In genomic region chr14:23366163-23366921, GRCh38 we compare ENCODE assay signal across 10 cellular contexts. TPM values are rescaled to one million over a fixed set of nuclear protein-coding genes. Genes with fewer than 3 reads are reported as not detected.
DNase-seq lines count a peak whose midpoint lies in the region; ATAC-seq and TF ChIP-seq lines count a peak whose summit lies in the region.
"Had no signal": no experiment of that assay in that cellular context is flagged by ENCODE, and none has a peak within 500 bp of the region (broad histone marks: within the 10 kb centered on the region; RNA-seq: fewer than 3 reads in every experiment).

No MANE protein-coding gene starts in this region.

- H2BK15ac ChIP-seq in mesendoderm (replicated peaks; ENCODE audit: low read depth): no peak overlapping the region

- H2AK5ac ChIP-seq in mesendoderm (ENCODE audit: low read length): no peak overlapping the region

- peak overlapping the region; percentile 97 for H3K9ac ChIP-seq in mesendoderm (ENCODE audit: low read length)

- peak overlapping the region; percentile 97 for H3K56ac ChIP-seq in mesendoderm (ENCODE audit: low read length)

- 12 to 17% methylated on average over 29 to 48 of the region's 48 CpGs for WGBS in esophagus, 2 donors
- no CpG with 5 or more reads among the region's 48 CpGs for WGBS in mesendoderm (ENCODE audit: extremely low coverage, insufficient coverage, low lambda C conversion rate)

- H3K4me1 ChIP-seq in esophagus (ENCODE audit: control insufficient read depth in 2 of 2, insufficient read depth in 2 of 2, low read length in 1 of 2) (peaks cover 2 to 18% of the 10 kb centered on the region in 2 donors), mesendoderm (ENCODE audit: control insufficient read depth, low read depth, low read length) (peaks cover 5% of the 10 kb centered on the region), upper lobe of right lung (peaks cover 16% of the 10 kb centered on the region)

- peak overlapping the region; percentile 98 for H3K18ac ChIP-seq in mesendoderm (ENCODE audit: low read length)

- H3K9me3 ChIP-seq in esophagus (ENCODE audit: control insufficient read depth in 2 of 2, insufficient read depth in 1 of 2, low read depth in 1 of 2, low read length in 1 of 2) (no peaks in the 10 kb centered on the region), upper lobe of right lung (no peaks in the 10 kb centered on the region)

- peak overlapping the region; percentile 97 for H3K23ac ChIP-seq in mesendoderm (ENCODE audit: low read length)

- TF ChIP-seq CTCF in upper lobe of right lung (IDR thresholded peaks at IDR 0.05): no peak

- H3K27ac ChIP-seq in esophagus (ENCODE audit: low read depth in 2 of 2, low read length in 1 of 2): peak overlapping the region; percentile 99 to 100
- H3K27ac ChIP-seq in mesendoderm (ENCODE audit: low read depth, low read length): peak overlapping the region; percentile 92
- peak overlapping the region; percentile 84 for H3K27ac ChIP-seq in upper lobe of right lung

- H3K36me3 ChIP-seq in esophagus (ENCODE audit: control insufficient read depth in 2 of 2, insufficient read depth in 2 of 2, low read length in 1 of 2) (no peaks in the 10 kb centered on the region), mesendoderm (ENCODE audit: control insufficient read depth, insufficient read depth, low read length) (no peaks in the 10 kb centered on the region), upper lobe of right lung (no peaks in the 10 kb centered on the region)

- peaks cover 2% of the 10 kb centered on the region for H3K79me2 ChIP-seq in mesendoderm (ENCODE audit: control insufficient read depth, insufficient read depth, low read length)

- peak overlapping the region; percentile 33 for H2BK120ac ChIP-seq in mesendoderm (ENCODE audit: low read depth, low read length)

- no peaks in the 10 kb centered on the region for H3K27me3 ChIP-seq in esophagus (ENCODE audit: control insufficient read depth in 1 of 2, insufficient read depth in 2 of 2, low read length in 2 of 2)
- H3K27me3 ChIP-seq in mesendoderm (ENCODE audit: insufficient read depth, low read length, poor library complexity): no peaks in the 10 kb centered on the region
- peaks cover 9% of the 10 kb centered on the region for H3K27me3 ChIP-seq in upper lobe of right lung

- intact Hi-C loops in upper lobe of right lung (cut with DNase I): no loop called here

- H4K5ac ChIP-seq in mesendoderm (ENCODE audit: low read length): no peak overlapping the region

- H3K4me3 ChIP-seq in esophagus (ENCODE audit: low read depth in 1 of 2, low read length in 2 of 2) (peak overlapping the region; percentile 48 to 68), mesendoderm (ENCODE audit: low read length) (peak overlapping the region; percentile 80), upper lobe of right lung (peak overlapping the region; percentile 59)

- peak overlapping the region; percentile 98 for H3K4ac ChIP-seq in mesendoderm (ENCODE audit: low read depth, low read length)

- ATAC-seq in upper lobe of right lung (peak; percentile 73), GM21786 (IDR thresholded peaks at IDR 0.05; ENCODE audit: unreplicated experiment) (no peak)

- H3K4me2 ChIP-seq in mesendoderm (ENCODE audit: low read length): peak overlapping the region; percentile 92

- H3K79me1 ChIP-seq in mesendoderm (ENCODE audit: low read length): peaks cover 11% of the 10 kb centered on the region

- peak; percentile 26 for DNase-seq in NCI-H1092 treated with DMSO at 0.1 percent for 48 hours (lab: John Stamatoyannopoulos, UW)
- no peak for DNase-seq in NCI-H1092 (lab: John Stamatoyannopoulos, UW)
- peak; percentile 97 for DNase-seq in mesendoderm
- DNase-seq in upper lobe of right lung: peak; percentile 82
- DNase-seq in stimulated activated CD4-positive, alpha-beta T cell treated with anti-CD3 and anti-CD28 coated beads, Interleukin-1b, Interleukin-23, amount 100 ng/mL, for 48 hours: no peak
- no peak for DNase-seq in KG1 (lab: John Stamatoyannopoulos, UW)
- DNase-seq: activated naive CD8-positive, alpha-beta T cell treated with anti-CD3 and anti-CD28 coated beads, Interleukin-2, amount 10 ng/mL, durations not matched to agents 7 days and 5 days had no signal

- peak overlapping the region; percentile 91 for H4K8ac ChIP-seq in mesendoderm (ENCODE audit: low read depth, low read length)

- H2BK5ac ChIP-seq in mesendoderm (ENCODE audit: low read length): peak overlapping the region; percentile 86

RNA-seq across cellular contexts. Expression of gene EFS, which starts 1.4 kb away (rescaled TPM):
- polyA plus RNA-seq in esophagus: 10 to 100 TPM; 23.1 to 35.9 TPM
- polyA plus RNA-seq in mesendoderm (2013, experiment 1 of 2): 11.1 TPM
- 10.3 TPM for polyA plus RNA-seq in mesendoderm (2013, experiment 2 of 2)
- 10.4 TPM for total RNA-seq in upper lobe of right lung
- total RNA-seq: activated naive CD8-positive, alpha-beta T cell treated with anti-CD3 and anti-CD28 coated beads, Interleukin-2, amount 10 ng/mL, durations not matched to agents 7 days and 5 days had no signal

RNA-seq across cellular contexts. Expression of gene IL25, which starts 6.3 kb away (rescaled TPM):
- polyA plus RNA-seq in esophagus: not detected
- not detected for polyA plus RNA-seq in mesendoderm (2013, experiment 1 of 2)
- polyA plus RNA-seq in mesendoderm (2013, experiment 2 of 2): not detected
- not detected for total RNA-seq in upper lobe of right lung
- total RNA-seq: subcutaneous adipose tissue had no signal

RNA-seq across cellular contexts. Expression of gene CMTM5, which starts 10.5 kb away (rescaled TPM):
- under 1 TPM in 1 of 2 donors, not detected in 1; 0.21 TPM for polyA plus RNA-seq in esophagus
- 0.06 TPM for polyA plus RNA-seq in mesendoderm (2013, experiment 1 of 2)
- polyA plus RNA-seq in mesendoderm (2013, experiment 2 of 2): 0.06 TPM
- total RNA-seq in upper lobe of right lung: 0.96 TPM
- total RNA-seq: activated naive CD8-positive, alpha-beta T cell treated with anti-CD3 and anti-CD28 coated beads, Interleukin-2, amount 10 ng/mL, durations not matched to agents 7 days and 5 days; subcutaneous adipose tissue had no signal

RNA-seq across cellular contexts. Expression of gene SLC22A17, which starts 13.7 kb away (rescaled TPM):
- 1 to 10 TPM; 4.7 to 8.3 TPM for polyA plus RNA-seq in esophagus
- polyA plus RNA-seq in mesendoderm (2013, experiment 1 of 2): 15.4 TPM
- 16.7 TPM for polyA plus RNA-seq in mesendoderm (2013, experiment 2 of 2)
- total RNA-seq in upper lobe of right lung: 12.1 TPM

RNA-seq across cellular contexts. Expression of gene MYH6, which starts 41.7 kb away (rescaled TPM):
- polyA plus RNA-seq in esophagus: under 1 TPM; 0.20 to 0.63 TPM
- polyA plus RNA-seq in mesendoderm (2013, experiment 1 of 2): 0.03 TPM
- not detected for polyA plus RNA-seq in mesendoderm (2013, experiment 2 of 2)
- 3.4 TPM for total RNA-seq in upper lobe of right lung
- total RNA-seq: activated naive CD8-positive, alpha-beta T cell treated with anti-CD3 and anti-CD28 coated beads, Interleukin-2, amount 10 ng/mL, durations not matched to agents 7 days and 5 days; subcutaneous adipose tissue had no signal

Comparison
In these comparisons a context has a peak if more than half of its experiments do, and no peak if none do; other contexts are left out.
1. DNase-seq: peak in NCI-H1092 treated with DMSO at 0.1 percent for 48 hours (single experiment), mesendoderm (single experiment) and upper lobe of right lung (single experiment); none in NCI-H1092 (single experiment), stimulated activated CD4-positive, alpha-beta T cell treated with anti-CD3 and anti-CD28 coated beads, Interleukin-1b, Interleukin-23, amount 100 ng/mL, for 48 hours (single experiment) and KG1 (single experiment).
2. Peak in every context shown above with its lines, with median percentiles within 50 percentile points of each other: H3K27ac ChIP-seq and H3K4me3 ChIP-seq.